Comparison of ENCODE assay signal across 16 cellular contexts in the genomic region with DNA sequence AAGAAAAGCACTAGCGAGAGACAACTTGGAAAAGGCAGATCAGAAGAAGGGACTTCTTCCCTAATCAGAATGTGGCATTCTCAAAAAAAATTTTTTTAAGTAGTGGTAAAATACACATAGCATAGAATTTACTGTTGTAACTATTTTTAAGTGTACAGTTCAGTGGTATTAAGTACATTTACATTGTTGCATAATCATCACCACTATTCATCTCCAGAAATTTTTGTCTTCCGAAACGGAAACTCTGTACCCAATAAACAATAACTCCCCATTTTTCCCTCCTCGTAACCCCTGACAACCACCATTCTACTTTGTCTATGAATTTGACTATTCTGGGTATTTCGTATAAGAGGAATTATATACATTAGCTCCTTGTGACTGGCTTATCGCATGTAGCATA. TPM values are rescaled to one million over a fixed set of nuclear protein-coding genes. Genes with fewer than 3 reads are reported as not detected.
DNase-seq lines count a peak whose midpoint lies in the region; ATAC-seq and TF ChIP-seq lines count a peak whose summit lies in the region.
"Had no signal": no experiment of that assay in that cellular context is flagged by ENCODE, and none has a peak within 500 bp of the region (broad histone marks: within the 10 kb centered on the region; RNA-seq: fewer than 3 reads in every experiment).

No MANE protein-coding gene starts in this region.

- H3K4me1 Mint-ChIP-seq in activated T-cell treated with anti-CD3 and anti-CD28 coated beads, Interleukin-2, amount 50 U/mL, for 72 hours (ENCODE audit: low read depth), result peaks cover 18% of the 10 kb centered on the region

- H3K9ac ChIP-seq in IMR-90 (ENCODE audit: low read depth, low read length) (no peak overlapping the region), SK-N-MC (ENCODE audit: insufficient read length) (peak overlapping the region; percentile 42)

- no peak overlapping the region for H2BK20ac ChIP-seq in IMR-90 (ENCODE audit: low read depth, low read length)

- H3K9me1 ChIP-seq in IMR-90 (ENCODE audit: insufficient read depth, low read length), result no peaks in the 10 kb centered on the region

- H3K4ac ChIP-seq in IMR-90 (ENCODE audit: low read depth, low read length), result no peak overlapping the region

- in situ Hi-C loops in IMR-90 (cut with MboI; ENCODE audit: low sequenced_read_pairs), result no loop called here

- H3K36me3 ChIP-seq in IMR-90 (ENCODE audit: control insufficient read depth, insufficient read depth, low read length), result peaks cover 6% of the 10 kb centered on the region; the same call in 1 of the 2 replicates
- H3K36me3 ChIP-seq in SK-N-MC (ENCODE audit: insufficient read depth, low read length), result peaks cover 25% of the 10 kb centered on the region
- peaks cover 21% of the 10 kb centered on the region for H3K36me3 ChIP-seq in neutrophil

- TF ChIP-seq CTCF in IMR-90 (conservative IDR thresholded peaks at IDR 0.05; ENCODE audit: low read depth, low read length), result no peak
- no peak for TF ChIP-seq CTCF in neutrophil (IDR thresholded peaks at IDR 0.05)

- no peak for ATAC-seq in activated T-cell treated with anti-CD3 and anti-CD28 coated beads, Interleukin-2, amount 50 U/mL, for 72 hours (replicated peaks in 1 of 2)
- no peak for ATAC-seq in IMR-90 (ENCODE audit: low read depth)
- no peak for ATAC-seq in HG03025 (IDR thresholded peaks at IDR 0.05; ENCODE audit: low FRiP score, unreplicated experiment)
- ATAC-seq: GM23338 had no signal

- no peak overlapping the region for H2BK120ac ChIP-seq in IMR-90 (ENCODE audit: low read depth, low read length)

- H3K79me1 ChIP-seq in IMR-90 (ENCODE audit: low read depth in 1 of 2, low read length in 2 of 2), result peaks cover 44 to 57% of the 10 kb centered on the region in 2 experiments

- H2AFZ ChIP-seq in IMR-90 (replicated peaks; ENCODE audit: low read length, poor library complexity), result no peak overlapping the region
- H2AFZ ChIP-seq: GM23338 had no signal

- H3K27ac ChIP-seq in IMR-90 (ENCODE audit: insufficient read depth, low read length) (no peak overlapping the region), SK-N-MC (peak overlapping the region; percentile 96), neutrophil (peak overlapping the region; percentile 0)

- intact Hi-C loops in IMR-90 (cut with micrococcal nuclease), result no loop called here

- H3K4me1 ChIP-seq in IMR-90 (ENCODE audit: control insufficient read depth, insufficient read depth, low read length), result no peaks in the 10 kb centered on the region
- H3K4me1 ChIP-seq in neutrophil (ENCODE audit: control insufficient read depth in 1 of 2, insufficient read depth in 1 of 2, low read depth in 1 of 2, low read length in 1 of 2), result peaks cover 60 to 70% of the 10 kb centered on the region in 2 experiments

- no peak overlapping the region for H2BK5ac ChIP-seq in IMR-90 (ENCODE audit: low read depth, low read length, poor library complexity, severe bottlenecking)

- H3K27ac Mint-ChIP-seq in activated T-cell treated with anti-CD3 and anti-CD28 coated beads, Interleukin-2, amount 50 U/mL, for 72 hours, result peak overlapping the region; percentile 23
- H3K27ac Mint-ChIP-seq: GM23338 had no signal

- no peak overlapping the region for H3K56ac ChIP-seq in IMR-90 (ENCODE audit: extremely low read depth, insufficient read depth, low read length)

- H3K4me3 ChIP-seq in IMR-90 (ENCODE audit: insufficient read depth, low read depth, low read length) (no peak overlapping the region), SK-N-MC (peak overlapping the region; percentile 54), neutrophil (ENCODE audit: low read depth in 1 of 2, low read length in 1 of 2) (no peak overlapping the region)
- H3K4me3 ChIP-seq: GM23338 had no signal

- TF ChIP-seq POLR2A in IMR-90 (IDR thresholded peaks at IDR 0.05; ENCODE audit: low read depth, low read length), result no peak

- H3K36me3 Mint-ChIP-seq in activated T-cell treated with anti-CD3 and anti-CD28 coated beads, Interleukin-2, amount 50 U/mL, for 72 hours (ENCODE audit: insufficient read depth in 2 of 2), result peaks cover 4 to 15% of the 10 kb centered on the region in 2 donors

- H2AK9ac ChIP-seq in IMR-90 (replicated peaks; ENCODE audit: low read depth, low read length, poor library complexity), result no peak overlapping the region

- no CpG with 5 or more reads among the region's 6 CpGs for WGBS in IMR-90 (ENCODE audit: extremely low coverage in 2 of 2, insufficient read length in 1 of 2), 2 experiments

- no peak overlapping the region for H3K23ac ChIP-seq in IMR-90 (ENCODE audit: low read depth, low read length)

- H4K91ac ChIP-seq in IMR-90 (ENCODE audit: insufficient read depth, low read depth, low read length), result no peak overlapping the region

- no peak overlapping the region for H4K8ac ChIP-seq in IMR-90 (ENCODE audit: low read depth in 2 of 2, low read length in 2 of 2)

- H3K27me3 Mint-ChIP-seq in activated T-cell treated with anti-CD3 and anti-CD28 coated beads, Interleukin-2, amount 50 U/mL, for 72 hours (ENCODE audit: low read depth), result no peaks in the 10 kb centered on the region
- H3K27me3 Mint-ChIP-seq: CD4-positive, alpha-beta memory T cell had no signal

- no TSS peak for BruUV-seq in IMR-90 (replicated peaks; lab: Mats Ljungman, UMichigan)

- H3K27me3 ChIP-seq in IMR-90 (ENCODE audit: control insufficient read depth, insufficient read depth, low read length) (no peaks in the 10 kb centered on the region), neutrophil (no peaks in the 10 kb centered on the region)

- TF ChIP-seq RAD21 in IMR-90 (IDR thresholded peaks at IDR 0.05; ENCODE audit: low read length), result no peak

- H3K9me3 ChIP-seq in IMR-90 (ENCODE audit: control insufficient read depth, insufficient read depth, low read length), result no peaks in the 10 kb centered on the region
- no peaks in the 10 kb centered on the region for H3K9me3 ChIP-seq in SK-N-MC (ENCODE audit: low read depth, low read length)
- no peaks in the 10 kb centered on the region for H3K9me3 ChIP-seq in neutrophil

- no peak overlapping the region for H3K18ac ChIP-seq in IMR-90 (ENCODE audit: low read depth, low read length)

- H3K4me3 Mint-ChIP-seq in activated T-cell treated with anti-CD3 and anti-CD28 coated beads, Interleukin-2, amount 50 U/mL, for 72 hours, result no peak overlapping the region
- H3K4me3 Mint-ChIP-seq: CD4-positive, alpha-beta memory T cell; GM23338 had no signal

- no peak overlapping the region for H2BK15ac ChIP-seq in IMR-90 (ENCODE audit: low read depth, low read length)

- H3K14ac ChIP-seq in IMR-90 (replicated peaks; ENCODE audit: low read depth, low read length), result no peak overlapping the region

- H3K4me2 ChIP-seq in IMR-90 (ENCODE audit: low read depth, low read length), result no peak overlapping the region
- H3K4me2 ChIP-seq: GM23338 had no signal

- POLR2A ChIA-PET in IMR-90 (lab: Charles Lee; ENCODE audit: unreplicated experiment), result no interaction called here

- H4K20me1 ChIP-seq in IMR-90 (ENCODE audit: insufficient read depth, low read length), result 0 out of 2 replicates have a peak, but pooled peaks cover 3% of the 10 kb centered on the region

- H4K5ac ChIP-seq in IMR-90 (ENCODE audit: low read depth, low read length), result no peak overlapping the region

- CTCF ChIA-PET in IMR-90 (lab: Yijun Ruan, JAX), result no interaction called here

- no peaks in the 10 kb centered on the region for H3K9me3 Mint-ChIP-seq in activated T-cell treated with anti-CD3 and anti-CD28 coated beads, Interleukin-2, amount 50 U/mL, for 72 hours
- H3K9me3 Mint-ChIP-seq: CD4-positive, alpha-beta memory T cell; GM23338 had no signal

- no peak for DNase-seq in activated T-cell treated with anti-CD3 and anti-CD28 coated beads, Interleukin-2, amount 50 U/mL, for 72 hours
- DNase-seq in activated T-cell treated with anti-CD3 and anti-CD28 coated beads for 4 hours, result no peak
- no peak for DNase-seq in IMR-90
- DNase-seq in SK-N-MC (ENCODE audit: low read depth, low spot score), result peak; percentile 91
- DNase-seq in NCI-H187 (lab: John Stamatoyannopoulos, UW), result no peak
- DNase-seq: 8988T; ACHN; C1 segment of cervical spinal cord; CD4-positive, alpha-beta memory T cell; DMS79; H7 had no signal

- dilution Hi-C loops in IMR-90 (cut with HindIII; ENCODE audit: low sequenced_read_pairs, unreplicated experiment), result no loop called here

- H2AK5ac ChIP-seq in IMR-90 (ENCODE audit: low read depth, low read length), result no peak overlapping the region

TF ChIP-seq in IMR-90, 13 proteins besides CTCF, POLR2A, EP300 and RAD21:
- TF ChIP-seq CEBPB (IDR thresholded peaks at IDR 0.05; ENCODE audit: low read depth, low read length) (peak; percentile 32; the same call in 1 of the 2 replicates), CHD1 (IDR thresholded peaks at IDR 0.05; ENCODE audit: low read depth, low read length) (no peak)
TF ChIP-seq in IMR-90: peak in this region for 1.

RNA-seq across cellular contexts. Expression of gene METTL9, which starts 18.9 kb away (rescaled TPM):
- 100 to 1,000 TPM; 112 to 125 TPM for total RNA-seq in activated T-cell treated with anti-CD3 and anti-CD28 coated beads, Interleukin-2, amount 50 U/mL, for 72 hours
- 95.5 and 95.8 TPM in 2 replicates for total RNA-seq in IMR-90 (2012; rRNA removed)
- polyA plus RNA-seq in IMR-90 (2012; rRNA removed), result 43.1 and 54.8 TPM in 2 replicates
- polyA plus RNA-seq in IMR-90 (2012; cell fraction: cytosol; rRNA removed), result 37.1 and 40.0 TPM in 2 replicates
- polyA plus RNA-seq in IMR-90 (2012; cell fraction: nucleus; rRNA removed; ENCODE audit: low replicate concordance), result 10.7 and 20.6 TPM in 2 replicates

RNA-seq across cellular contexts. Expression of gene IGSF6, which starts 34.1 kb away (rescaled TPM):
- under 1 TPM; 0.26 to 0.28 TPM for total RNA-seq in activated T-cell treated with anti-CD3 and anti-CD28 coated beads, Interleukin-2, amount 50 U/mL, for 72 hours
- not detected in 2 replicates for total RNA-seq in IMR-90 (2012; rRNA removed)
- not detected in 2 replicates for polyA plus RNA-seq in IMR-90 (2012; rRNA removed)
- polyA plus RNA-seq in IMR-90 (2012; cell fraction: cytosol; rRNA removed), result not detected in 2 replicates
- not detected in 2 replicates for polyA plus RNA-seq in IMR-90 (2012; cell fraction: nucleus; rRNA removed; ENCODE audit: low replicate concordance)
- total RNA-seq: G401, GM23338, H7, HT-29 had no signal

RNA-seq across cellular contexts. Expression of gene OTOA, which starts 45.5 kb away (rescaled TPM):
- under 1 TPM; 0.43 to 0.58 TPM for total RNA-seq in activated T-cell treated with anti-CD3 and anti-CD28 coated beads, Interleukin-2, amount 50 U/mL, for 72 hours
- not detected in 2 replicates for total RNA-seq in IMR-90 (2012; rRNA removed)
- polyA plus RNA-seq in IMR-90 (2012; rRNA removed), result 0.02 TPM in 1 of 2 replicates, not detected in the other
- not detected in 2 replicates for polyA plus RNA-seq in IMR-90 (2012; cell fraction: cytosol; rRNA removed)
- 0.02 and 0.05 TPM in 2 replicates for polyA plus RNA-seq in IMR-90 (2012; cell fraction: nucleus; rRNA removed; ENCODE audit: low replicate concordance)
- total RNA-seq: H7 had no signal
- polyA plus RNA-seq: CD4-positive, alpha-beta memory T cell had no signal
